ENCODE assay signal across 8 cellular contexts in genomic region chr10:104332243-104333036, GRCh38. TPM values are rescaled to one million over a fixed set of nuclear protein-coding genes. Genes with fewer than 3 reads are reported as not detected.
DNase-seq lines count a peak whose midpoint lies in the region; ATAC-seq and TF ChIP-seq lines count a peak whose summit lies in the region.
"Had no signal": no experiment of that assay in that cellular context is flagged by ENCODE, and none has a peak within 500 bp of the region (broad histone marks: within the 10 kb centered on the region; RNA-seq: fewer than 3 reads in every experiment).

No MANE protein-coding gene starts in this region.

- H3F3A ChIP-seq in PC-3 (ENCODE audit: low read length, unreplicated experiment) = no peaks in the 10 kb centered on the region

- CTCF ChIA-PET in PC-3 (lab: Charles Lee) = interaction anchor here (1.0 kb wide), 1 partner anchor 26 kb away, joined by 3 read pairs; no protein-coding TSS in a partner anchor

- intact Hi-C loops in PC-3 (cut with micrococcal nuclease) = no loop called here
- intact Hi-C loops in lower lobe of right lung (cut with DNase I) = no loop called here

- H4K20me1 ChIP-seq in PC-3 (ENCODE audit: low read length) = peaks cover 22% of the 10 kb centered on the region

- ATAC-seq in PC-3 = no peak
- no peak for ATAC-seq in lower lobe of right lung
- ATAC-seq in HG02840 (IDR thresholded peaks at IDR 0.05; ENCODE audit: low FRiP score, unreplicated experiment) = no peak
- ATAC-seq: activated naive CD4-positive, alpha-beta T cell treated with anti-CD3 and anti-CD28 coated beads, Interleukin-2, amount 50 U/mL, for 72 hours had no signal

- no peak for TF ChIP-seq EP300 in suprapubic skin (IDR thresholded peaks at IDR 0.05)

- no peak overlapping the region for H2AFZ ChIP-seq in PC-3 (ENCODE audit: low read length)

- POLR2A ChIA-PET in PC-3 (lab: Charles Lee; ENCODE audit: unreplicated experiment) = no interaction called here

- H3K27ac ChIP-seq in PC-3 (ENCODE audit: low read length) (peak overlapping the region; percentile 99), brain microvascular endothelial cell (peak overlapping the region; percentile 98), lower lobe of right lung (peak overlapping the region; percentile 99), suprapubic skin (peak overlapping the region; percentile 95)

- no peak for TF ChIP-seq CTCF in PC-3 (conservative IDR thresholded peaks at IDR 0.05; ENCODE audit: low read depth, low read length)
- TF ChIP-seq CTCF in brain microvascular endothelial cell (IDR thresholded peaks at IDR 0.05; ENCODE audit: low read depth, low read length, missing control alignments) = no peak
- TF ChIP-seq CTCF in lower lobe of right lung (IDR thresholded peaks at IDR 0.05) = no peak
- no peak for TF ChIP-seq CTCF in suprapubic skin (IDR thresholded peaks at IDR 0.05)

- 85% methylated on average over 11 of the region's 11 CpGs for WGBS in suprapubic skin

- H3K27me3 ChIP-seq in PC-3 (ENCODE audit: low read length) = no peaks in the 10 kb centered on the region
- no peaks in the 10 kb centered on the region for H3K27me3 ChIP-seq in brain microvascular endothelial cell (replicated peaks)
- H3K27me3 ChIP-seq in lower lobe of right lung (ENCODE audit: low read depth) = no peaks in the 10 kb centered on the region
- H3K27me3 ChIP-seq in suprapubic skin = no peaks in the 10 kb centered on the region

- peak overlapping the region; percentile 79 for H3K4me2 ChIP-seq in PC-3 (ENCODE audit: low read length)

- DNase-seq in PC-3 (no peak), brain microvascular endothelial cell (no peak), lower lobe of right lung (no peak), suprapubic skin (ENCODE audit: low spot score in 2 of 2) (peak; percentile 40 to 48), foreskin melanocyte (no peak)
- no peak for DNase-seq in effector CD4-positive, alpha-beta T cell

- H3K36me3 ChIP-seq in PC-3 (ENCODE audit: low read depth, low read length) (no peaks in the 10 kb centered on the region), brain microvascular endothelial cell (replicated peaks) (peaks cover 38% of the 10 kb centered on the region), lower lobe of right lung (no peaks in the 10 kb centered on the region), suprapubic skin (no peaks in the 10 kb centered on the region)

- no peak for TF ChIP-seq POLR2A in suprapubic skin (IDR thresholded peaks at IDR 0.05)

- peak overlapping the region; percentile 94 for H3K9ac ChIP-seq in PC-3 (ENCODE audit: low read length)

- no TSS peak for BruUV-seq in PC-3 (replicated peaks; lab: Mats Ljungman, UMichigan)

- in situ Hi-C loops in brain microvascular endothelial cell (cut with HindIII; ENCODE audit: low pct_ligation_motif_present, low sequenced_read_pairs) = no loop called here

- peak overlapping the region; percentile 54; the same call in 1 of the 2 replicates for H3K4me3 ChIP-seq in PC-3 (ENCODE audit: low read length)
- H3K4me3 ChIP-seq in brain microvascular endothelial cell (ENCODE audit: low read depth, low read length) = peak overlapping the region; percentile 24
- H3K4me3 ChIP-seq in lower lobe of right lung = no peak overlapping the region
- no peak overlapping the region for H3K4me3 ChIP-seq in suprapubic skin

- H3K9me3 ChIP-seq in PC-3 (ENCODE audit: low read length) (no peaks in the 10 kb centered on the region), lower lobe of right lung (no peaks in the 10 kb centered on the region), suprapubic skin (no peaks in the 10 kb centered on the region)

- H3K4me1 ChIP-seq in PC-3 (ENCODE audit: insufficient read depth, low read length) (peaks cover 90% of the 10 kb centered on the region), lower lobe of right lung (peaks cover 95% of the 10 kb centered on the region), suprapubic skin (peaks cover 100% of the 10 kb centered on the region)

- peaks cover 83% of the 10 kb centered on the region for H3K79me2 ChIP-seq in PC-3 (ENCODE audit: low read length)

- H3K9me2 ChIP-seq in PC-3 (replicated peaks; ENCODE audit: low read length) = no peaks in the 10 kb centered on the region

RNA-seq across cellular contexts. Expression of gene ITPRIP, which starts 5.8 kb away (rescaled TPM):
- total RNA-seq in PC-3 (2014; rRNA removed) (7.0 and 10.3 TPM in 2 replicates), lower lobe of right lung (37.0 TPM), suprapubic skin (100 to 1,000 TPM in 3 of 4 donors, 10 to 100 TPM in 1; 98.5 to 217 (median 191) TPM)

RNA-seq across cellular contexts. Expression of gene CFAP58, which starts 21.2 kb away (rescaled TPM):
- 0.26 TPM in 1 of 2 replicates, not detected in the other for total RNA-seq in PC-3 (2014; rRNA removed)
- total RNA-seq in lower lobe of right lung = 1.1 TPM
- 1 to 10 TPM in 1 of 4 donors, under 1 TPM in 3; 0.13 to 1.0 (median 0.39) TPM for total RNA-seq in suprapubic skin

Comparison
In these comparisons a context has a peak if more than half of its experiments do, and no peak if none do; other contexts are left out.
1. DNase-seq: peak in suprapubic skin (2 of 2); none in PC-3 (single experiment), brain microvascular endothelial cell (single experiment), lower lobe of right lung (single experiment), effector CD4-positive, alpha-beta T cell (single experiment) and foreskin melanocyte (single experiment).
2. H3K4me3 ChIP-seq: peak in PC-3 (single experiment) and brain microvascular endothelial cell (single experiment); none in lower lobe of right lung (single experiment) and suprapubic skin (single experiment).
3. Peak in every context shown above with its lines, with median percentiles within 50 percentile points of each other: H3K27ac ChIP-seq.